In the genomic region with DNA sequence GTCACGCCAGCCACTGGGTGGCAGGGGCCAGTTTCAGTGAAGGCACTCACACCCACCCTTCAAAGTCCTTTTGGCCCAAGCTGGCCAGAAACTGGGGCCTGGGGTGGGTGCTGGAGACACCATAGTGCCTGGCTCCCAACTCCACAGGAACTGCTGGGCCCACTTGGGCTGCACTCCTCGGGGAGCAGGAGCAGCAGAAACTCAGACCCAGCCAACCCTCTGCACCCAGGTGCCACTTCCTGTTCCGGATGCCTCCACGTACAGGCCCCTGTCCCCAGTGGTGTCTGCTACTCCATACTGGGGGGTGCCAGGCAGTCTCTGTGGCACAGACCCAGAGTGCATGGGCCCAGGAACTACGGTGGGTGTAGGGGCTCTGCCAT, we compare ENCODE assay signal across 18 cellular contexts. TPM values are rescaled to one million over a fixed set of nuclear protein-coding genes. Genes with fewer than 3 reads are reported as not detected.
A peak's percentile ranks its signal among the peaks of the same experiment; 100 is the strongest.
DNase-seq lines count a peak whose midpoint lies in the region; ATAC-seq and TF ChIP-seq lines count a peak whose summit lies in the region.
"Had no signal": no experiment of that assay in that cellular context is flagged by ENCODE, and none has a peak within 500 bp of the region (broad histone marks: within the 10 kb centered on the region; RNA-seq: fewer than 3 reads in every experiment).

No MANE protein-coding gene starts in this region.

- H3K4me3 ChIP-seq in esophagus (ENCODE audit: low read depth in 1 of 2, low read length in 2 of 2) (no peak overlapping the region), PC-3 (ENCODE audit: low read length) (no peak overlapping the region)
- H3K4me3 ChIP-seq: GM23248 had no signal

- no peaks in the 10 kb centered on the region for H3K9me3 Mint-ChIP-seq in activated naive CD8-positive, alpha-beta T cell treated with anti-CD3 and anti-CD28 coated beads, Interleukin-2, amount 10 ng/mL, durations not matched to agents 7 days and 5 days
- H3K9me3 Mint-ChIP-seq in activated naive CD8-positive, alpha-beta T cell treated with anti-CD3 and anti-CD28 coated beads for 36 hours, result no peaks in the 10 kb centered on the region
- H3K9me3 Mint-ChIP-seq in osteocyte (ENCODE audit: unreplicated experiment), result peaks cover 15% of the 10 kb centered on the region
- H3K9me3 Mint-ChIP-seq in endothelial cell (ENCODE audit: unreplicated experiment), result peaks cover 9% of the 10 kb centered on the region
- H3K9me3 Mint-ChIP-seq: CD8-positive, alpha-beta T cell had no signal

- H3K27ac Mint-ChIP-seq in activated naive CD8-positive, alpha-beta T cell treated with anti-CD3 and anti-CD28 coated beads, Interleukin-2, amount 10 ng/mL, durations not matched to agents 7 days and 5 days, result no peak overlapping the region
- no peak overlapping the region for H3K27ac Mint-ChIP-seq in activated naive CD8-positive, alpha-beta T cell treated with anti-CD3 and anti-CD28 coated beads for 36 hours
- H3K27ac Mint-ChIP-seq in osteocyte (ENCODE audit: unreplicated experiment) (no peak overlapping the region), endothelial cell (ENCODE audit: unreplicated experiment) (no peak overlapping the region)
- H3K27ac Mint-ChIP-seq: CD8-positive, alpha-beta T cell had no signal

- TF ChIP-seq CTCF in osteocyte (IDR thresholded peaks at IDR 0.05) (no peak), PC-3 (conservative IDR thresholded peaks at IDR 0.05; ENCODE audit: low read depth, low read length) (no peak), endothelial cell (IDR thresholded peaks at IDR 0.05; ENCODE audit: unreplicated experiment) (no peak)

- H3K4me3 Mint-ChIP-seq in activated naive CD8-positive, alpha-beta T cell treated with anti-CD3 and anti-CD28 coated beads, Interleukin-2, amount 10 ng/mL, durations not matched to agents 7 days and 5 days, result no peak overlapping the region
- no peak overlapping the region for H3K4me3 Mint-ChIP-seq in activated naive CD8-positive, alpha-beta T cell treated with anti-CD3 and anti-CD28 coated beads for 36 hours
- H3K4me3 Mint-ChIP-seq in osteocyte (ENCODE audit: unreplicated experiment) (no peak overlapping the region), endothelial cell (ENCODE audit: unreplicated experiment) (no peak overlapping the region)
- H3K4me3 Mint-ChIP-seq: CD8-positive, alpha-beta T cell had no signal

- H3F3A ChIP-seq in PC-3 (ENCODE audit: low read length, unreplicated experiment), result no peaks in the 10 kb centered on the region

- no peaks in the 10 kb centered on the region for H3K27me3 ChIP-seq in esophagus (ENCODE audit: control insufficient read depth in 1 of 2, insufficient read depth in 2 of 2, low read length in 2 of 2)
- no peaks in the 10 kb centered on the region for H3K27me3 ChIP-seq in PC-3 (ENCODE audit: low read length)

- no peak for ATAC-seq in activated naive CD8-positive, alpha-beta T cell treated with anti-CD3 and anti-CD28 coated beads, Interleukin-2, amount 10 ng/mL, durations not matched to agents 7 days and 5 days (ENCODE audit: low read depth)
- no peak for ATAC-seq in PC-3
- ATAC-seq: CD8-positive, alpha-beta T cell; HCT116 had no signal

- no peaks in the 10 kb centered on the region for H3K9me2 ChIP-seq in PC-3 (replicated peaks; ENCODE audit: low read length)

- DNase-seq in activated naive CD8-positive, alpha-beta T cell treated with anti-CD3 and anti-CD28 coated beads, Interleukin-2, amount 10 ng/mL, durations not matched to agents 7 days and 5 days, result peak; percentile 40
- no peak for DNase-seq in activated naive CD8-positive, alpha-beta T cell treated with anti-CD3 and anti-CD28 coated beads for 36 hours
- DNase-seq in osteocyte (ENCODE audit: extremely low spot score, unreplicated experiment) (peak; percentile 85), OCI-M2 (lab: John Stamatoyannopoulos, UW; ENCODE audit: unreplicated experiment) (no peak), EL (no peak), PC-3 (no peak), endothelial cell (ENCODE audit: low spot score) (no peak)
- DNase-seq: CD8-positive, alpha-beta T cell; DMS79; GM23248; KG1; NCI-H1436; NCI-H2081 treated with DMSO at 0.1 percent for 48 hours; NCI-H510A treated with DMSO at 0.1 percent for 48 hours; NCI-H82; SIG-M5 had no signal

- no peaks in the 10 kb centered on the region for H4K20me1 ChIP-seq in PC-3 (ENCODE audit: low read length)

- H3K9me3 ChIP-seq in esophagus (ENCODE audit: control insufficient read depth in 2 of 2, insufficient read depth in 1 of 2, low read depth in 1 of 2, low read length in 1 of 2) (no peaks in the 10 kb centered on the region), PC-3 (ENCODE audit: low read length) (no peaks in the 10 kb centered on the region)

- peaks cover 1% of the 10 kb centered on the region for H3K4me1 Mint-ChIP-seq in activated naive CD8-positive, alpha-beta T cell treated with anti-CD3 and anti-CD28 coated beads, Interleukin-2, amount 10 ng/mL, durations not matched to agents 7 days and 5 days
- peaks cover 1% of the 10 kb centered on the region for H3K4me1 Mint-ChIP-seq in activated naive CD8-positive, alpha-beta T cell treated with anti-CD3 and anti-CD28 coated beads for 36 hours
- no peaks in the 10 kb centered on the region for H3K4me1 Mint-ChIP-seq in osteocyte (ENCODE audit: unreplicated experiment)
- no peaks in the 10 kb centered on the region for H3K4me1 Mint-ChIP-seq in endothelial cell (ENCODE audit: unreplicated experiment)

- no peak overlapping the region for H3K4me2 ChIP-seq in PC-3 (ENCODE audit: low read length)

- no peaks in the 10 kb centered on the region for H3K27me3 Mint-ChIP-seq in activated naive CD8-positive, alpha-beta T cell treated with anti-CD3 and anti-CD28 coated beads, Interleukin-2, amount 10 ng/mL, durations not matched to agents 7 days and 5 days
- no peaks in the 10 kb centered on the region for H3K27me3 Mint-ChIP-seq in activated naive CD8-positive, alpha-beta T cell treated with anti-CD3 and anti-CD28 coated beads for 36 hours
- H3K27me3 Mint-ChIP-seq in osteocyte (ENCODE audit: unreplicated experiment) (no peaks in the 10 kb centered on the region), endothelial cell (ENCODE audit: unreplicated experiment) (peaks cover 8% of the 10 kb centered on the region)

- H3K36me3 ChIP-seq in esophagus (ENCODE audit: control insufficient read depth in 2 of 2, insufficient read depth in 2 of 2, low read length in 1 of 2) (no peaks in the 10 kb centered on the region), PC-3 (ENCODE audit: low read depth, low read length) (no peaks in the 10 kb centered on the region)

- H3K27ac ChIP-seq in esophagus (ENCODE audit: low read depth in 2 of 2, low read length in 1 of 2) (peak overlapping the region; percentile 61 to 77), PC-3 (ENCODE audit: low read length) (no peak overlapping the region)
- H3K27ac ChIP-seq: GM23248 had no signal

- 72 to 75% methylated on average over 5 of the region's 5 CpGs for WGBS in esophagus, 2 donors

- no TSS peak for BruUV-seq in PC-3 (replicated peaks; lab: Mats Ljungman, UMichigan)

- H2AFZ ChIP-seq in PC-3 (ENCODE audit: low read length), result no peak overlapping the region
- H2AFZ ChIP-seq: GM23248 had no signal

- no peak overlapping the region for H3K9ac ChIP-seq in PC-3 (ENCODE audit: low read length)
- H3K9ac ChIP-seq: GM23248 had no signal

- POLR2A ChIA-PET in activated naive CD8-positive, alpha-beta T cell treated with anti-CD3 and anti-CD28 coated beads, Interleukin-2, amount 10 ng/mL, durations not matched to agents 7 days and 5 days (lab: Charles Lee), result no interaction called here
- POLR2A ChIA-PET in PC-3 (lab: Charles Lee; ENCODE audit: unreplicated experiment), result no interaction called here

- H3K4me1 ChIP-seq in esophagus (ENCODE audit: control insufficient read depth in 2 of 2, insufficient read depth in 2 of 2, low read length in 1 of 2), result peaks cover 0 to 27% of the 10 kb centered on the region in 2 donors
- no peaks in the 10 kb centered on the region for H3K4me1 ChIP-seq in PC-3 (ENCODE audit: insufficient read depth, low read length)

- H3K79me2 ChIP-seq in PC-3 (ENCODE audit: low read length), result no peaks in the 10 kb centered on the region

- intact Hi-C loops in PC-3 (cut with micrococcal nuclease), result loop anchor here (10.0 kb wide), 1 partner anchor 220 kb away; no protein-coding TSS in a partner anchor

- no peaks in the 10 kb centered on the region for H3K36me3 Mint-ChIP-seq in activated naive CD8-positive, alpha-beta T cell treated with anti-CD3 and anti-CD28 coated beads, Interleukin-2, amount 10 ng/mL, durations not matched to agents 7 days and 5 days
- no peaks in the 10 kb centered on the region for H3K36me3 Mint-ChIP-seq in activated naive CD8-positive, alpha-beta T cell treated with anti-CD3 and anti-CD28 coated beads for 36 hours
- H3K36me3 Mint-ChIP-seq in osteocyte (ENCODE audit: unreplicated experiment), result no peaks in the 10 kb centered on the region
- H3K36me3 Mint-ChIP-seq in endothelial cell (ENCODE audit: low read depth, unreplicated experiment), result peaks cover 5% of the 10 kb centered on the region
- H3K36me3 Mint-ChIP-seq: CD8-positive, alpha-beta T cell had no signal

- CTCF ChIA-PET in PC-3 (lab: Charles Lee), result no interaction called here

RNA-seq across cellular contexts. Expression of a gene that starts 42.5 kb away (rescaled TPM):
- total RNA-seq in activated naive CD8-positive, alpha-beta T cell treated with anti-CD3 and anti-CD28 coated beads, Interleukin-2, amount 10 ng/mL, durations not matched to agents 7 days and 5 days, result 10 to 100 TPM; 21.7 to 22.7 TPM
- 10 to 100 TPM; 13.0 to 13.5 TPM for total RNA-seq in activated naive CD8-positive, alpha-beta T cell treated with anti-CD3 and anti-CD28 coated beads for 36 hours
- 1 to 10 TPM; 1.8 to 4.7 TPM for polyA plus RNA-seq in esophagus
- total RNA-seq in osteocyte (3.5 and 5.2 TPM in 2 replicates), PC-3 (2014; rRNA removed) (5.9 and 7.3 TPM in 2 replicates), endothelial cell (ENCODE audit: unreplicated experiment) (14.5 TPM)

Comparison
In these comparisons a context has a peak if more than half of its experiments do, and no peak if none do; other contexts are left out.
1. DNase-seq: peak in activated naive CD8-positive, alpha-beta T cell treated with anti-CD3 and anti-CD28 coated beads, Interleukin-2, amount 10 ng/mL, durations not matched to agents 7 days and 5 days (single experiment) and osteocyte (single experiment); none in activated naive CD8-positive, alpha-beta T cell treated with anti-CD3 and anti-CD28 coated beads for 36 hours (single experiment), OCI-M2 (single experiment), EL (single experiment), PC-3 (single experiment) and endothelial cell (single experiment).